8 cellular contexts compared by ENCODE assay signal in genomic region chr9:105243935-105244273, GRCh38. TPM values are rescaled to one million over a fixed set of nuclear protein-coding genes. Genes with fewer than 3 reads are reported as not detected.
A peak's percentile ranks its signal among the peaks of the same experiment; 100 is the strongest.
DNase-seq lines count a peak whose midpoint lies in the region; ATAC-seq and TF ChIP-seq lines count a peak whose summit lies in the region.

No MANE protein-coding gene starts in this region.

- H3K4me3 ChIP-seq in left ventricle myocardium inferior = peak overlapping the region; percentile 83
- peak overlapping the region; percentile 97 for H3K4me3 ChIP-seq in mesodermal cell (ENCODE audit: extremely low read depth, insufficient read depth, low read length, poor library complexity, severe bottlenecking)
- peak overlapping the region; percentile 90 for H3K4me3 ChIP-seq in urinary bladder (ENCODE audit: low read depth, low read length)

- H3K36me3 ChIP-seq in left ventricle myocardium inferior (no peaks in the 10 kb centered on the region), mesodermal cell (ENCODE audit: control insufficient read depth, insufficient read depth, low read length) (no peaks in the 10 kb centered on the region), urinary bladder (ENCODE audit: insufficient read depth) (no peaks in the 10 kb centered on the region)

- intact Hi-C loops in left ventricle myocardium inferior (cut with micrococcal nuclease) (no loop called here), Right ventricle myocardium superior (cut with DNase I) (no loop called here), MCF 10A (cut with micrococcal nuclease) (loop anchor here (1.0 to 10.0 kb wide), 6 partner anchors 85 to 459 kb away; no protein-coding TSS in a partner anchor)

- H3K27ac ChIP-seq in left ventricle myocardium inferior (replicated peaks) (peak overlapping the region; percentile 90), mesodermal cell (ENCODE audit: low read depth, low read length, severe bottlenecking) (peak overlapping the region; percentile 89), urinary bladder (ENCODE audit: low read depth) (peak overlapping the region; percentile 82)

- ATAC-seq in Right ventricle myocardium superior (ENCODE audit: poor library complexity) = no peak

- H3K9me3 ChIP-seq in left ventricle myocardium inferior (replicated peaks) (peaks cover 11% of the 10 kb centered on the region), mesodermal cell (ENCODE audit: control insufficient read depth, low read length) (no peaks in the 10 kb centered on the region)

- no peaks in the 10 kb centered on the region for H3K27me3 ChIP-seq in left ventricle myocardium inferior (ENCODE audit: low read depth)

- DNase-seq in left ventricle myocardium inferior (no peak), Right ventricle myocardium superior (no peak), MCF 10A (ENCODE audit: unreplicated experiment) (no peak), T-helper 9 cell (no peak), SKM-1 (lab: John Stamatoyannopoulos, UW; ENCODE audit: unreplicated experiment) (no peak), medulla oblongata (ENCODE audit: extremely low spot score) (no peak)

- peak overlapping the region; percentile 83 for H3K4me3 Mint-ChIP-seq in MCF 10A (ENCODE audit: unreplicated experiment)

- CTCF ChIA-PET in MCF 10A (lab: Yijun Ruan, JAX) = interaction anchor here (1.0 to 4.4 kb wide), 7 partner anchors 44 to 380 kb away, joined by 3 to 38 read pairs (median 9); no protein-coding TSS in a partner anchor

- TSS peak; percentile 90 for BruUV-seq in MCF 10A (replicated peaks; lab: Mats Ljungman, UMichigan)

- no peaks in the 10 kb centered on the region for H3K9me3 Mint-ChIP-seq in MCF 10A (ENCODE audit: unreplicated experiment)

- peaks cover 65% of the 10 kb centered on the region for H3K4me1 ChIP-seq in left ventricle myocardium inferior
- peaks cover 33% of the 10 kb centered on the region for H3K4me1 ChIP-seq in mesodermal cell (ENCODE audit: control insufficient read depth, insufficient read depth, low read length, poor library complexity, severe bottlenecking)
- no peaks in the 10 kb centered on the region for H3K4me1 ChIP-seq in urinary bladder (ENCODE audit: insufficient read depth)

- peaks cover 6% of the 10 kb centered on the region for H3K4me1 Mint-ChIP-seq in MCF 10A (ENCODE audit: insufficient read depth, unreplicated experiment)

- H3K36me3 Mint-ChIP-seq in MCF 10A (ENCODE audit: insufficient read depth, unreplicated experiment) = no peaks in the 10 kb centered on the region

- peak overlapping the region; percentile 79 for H3K27ac Mint-ChIP-seq in MCF 10A (ENCODE audit: low read depth, unreplicated experiment)

- H3K27me3 Mint-ChIP-seq in MCF 10A (ENCODE audit: insufficient read depth, unreplicated experiment) = peaks cover 29% of the 10 kb centered on the region

- 22 to 31% methylated on average over 7 to 9 of the region's 9 CpGs for WGBS in mesodermal cell (ENCODE audit: insufficient coverage in 2 of 2), 2 experiments
- 16% methylated on average over 9 of the region's 9 CpGs for whole genome bisulfite sequencing in urinary bladder

- TF ChIP-seq CTCF in left ventricle myocardium inferior (IDR thresholded peaks at IDR 0.05; ENCODE audit: borderline replicate concordance) (no peak), MCF 10A (IDR thresholded peaks at IDR 0.05; ENCODE audit: unreplicated experiment) (no peak)

- POLR2A ChIA-PET in MCF 10A (lab: Yijun Ruan, JAX) = interaction anchor here (0.7 to 3.7 kb wide), 19 partner anchors 9 to 496 kb away, joined by 3 to 37 read pairs (median 8); partner anchors contain the start of gene NIPSNAP3A

RNA-seq across cellular contexts. Expression of gene SLC44A1, which starts 0.5 kb away (rescaled TPM):
- total RNA-seq in left ventricle myocardium inferior = 27.0 TPM
- 13.5 TPM for total RNA-seq in Right ventricle myocardium superior
- 15.2 and 15.9 TPM in 2 replicates for total RNA-seq in MCF 10A (2022)
- polyA plus RNA-seq in mesodermal cell (2013, experiment 1 of 2) = 54.9 TPM
- polyA plus RNA-seq in mesodermal cell (2013, experiment 2 of 2) = 49.1 TPM
- total RNA-seq in urinary bladder = 57.4 TPM
- 24.8 TPM for polyA plus RNA-seq in urinary bladder
